Comparison of ENCODE assay signal across 12 cellular contexts in genomic region chr10:77907900-77908717, GRCh38. TPM values are rescaled to one million over a fixed set of nuclear protein-coding genes. Genes with fewer than 3 reads are reported as not detected.
A peak's percentile ranks its signal among the peaks of the same experiment; 100 is the strongest.
DNase-seq lines count a peak whose midpoint lies in the region; TF ChIP-seq lines count a peak whose summit lies in the region.
"Had no signal": no experiment of that assay in that cellular context is flagged by ENCODE, and none has a peak within 500 bp of the region (broad histone marks: within the 10 kb centered on the region; RNA-seq: fewer than 3 reads in every experiment).

No MANE protein-coding gene starts in this region.

- no peaks in the 10 kb centered on the region; the same call in 1 of the 2 replicates for H4K20me1 ChIP-seq in PC-9 (ENCODE audit: insufficient read depth)

- H3K9me3 Mint-ChIP-seq in activated naive CD4-positive, alpha-beta T cell treated with anti-CD3 and anti-CD28 coated beads for 36 hours: no peaks in the 10 kb centered on the region
- H3K9me3 Mint-ChIP-seq: activated T-helper 2 cell treated with anti-CD3 and anti-CD28 coated beads, Interferon-gamma antibody, Interleukin-2, Interleukin-4, amounts not matched to agents 10 μg/mL and 5 μg/mL and 100 μg/mL, durations not matched to agents 14 hours and 24 hours and 36 hours; CD4-positive, CD25-positive, alpha-beta regulatory T cell had no signal

- peaks cover 72% of the 10 kb centered on the region for H3K79me2 ChIP-seq in PC-9 (ENCODE audit: low read depth)

- BruUV-seq in PC-9 (replicated peaks; lab: Mats Ljungman, UMichigan): no TSS peak

- TF ChIP-seq POLR2A in vagina (IDR thresholded peaks at IDR 0.05): no peak

- H3K27me3 ChIP-seq in PC-9 (ENCODE audit: insufficient read depth, low read depth): no peaks in the 10 kb centered on the region
- no peaks in the 10 kb centered on the region for H3K27me3 ChIP-seq in vagina

- H3K36me3 ChIP-seq in PC-9 (ENCODE audit: low read depth) (no peaks in the 10 kb centered on the region), vagina (no peaks in the 10 kb centered on the region)

- CTCF ChIA-PET in activated naive CD4-positive, alpha-beta T cell treated with anti-CD3 and anti-CD28 coated beads for 36 hours (lab: Charles Lee): no interaction called here
- CTCF ChIA-PET in PC-9 (lab: Charles Lee): interaction anchor here (0.9 kb wide), 1 partner anchor 19 kb away, joined by 3 read pairs; no protein-coding TSS in a partner anchor

- POLR2A ChIA-PET in PC-9 (lab: Charles Lee; ENCODE audit: unreplicated experiment): interaction anchor here (0.7 kb wide), 2 partner anchors 122 to 138 kb away, joined by 9 to 12 read pairs; no protein-coding TSS in a partner anchor

- no peaks in the 10 kb centered on the region for H3K9me2 ChIP-seq in PC-9 (ENCODE audit: insufficient read depth)

- no peaks in the 10 kb centered on the region for H3K4me1 Mint-ChIP-seq in activated naive CD4-positive, alpha-beta T cell treated with anti-CD3 and anti-CD28 coated beads for 36 hours (ENCODE audit: low read depth)
- H3K4me1 Mint-ChIP-seq: CD4-positive, CD25-positive, alpha-beta regulatory T cell had no signal

- H3K27ac ChIP-seq in PC-9 (no peak overlapping the region), vagina (peak overlapping the region; percentile 10)

- no peak overlapping the region for H3K4me3 ChIP-seq in PC-9
- H3K4me3 ChIP-seq in fibroblast of mammary gland (ENCODE audit: control insufficient read depth, low read depth, low read length): no peak overlapping the region
- H3K4me3 ChIP-seq in vagina: no peak overlapping the region

- H3K4me1 ChIP-seq in PC-9 (replicated peaks; ENCODE audit: insufficient read depth) (peaks cover 27% of the 10 kb centered on the region), vagina (peaks cover 76% of the 10 kb centered on the region)

- H3K36me3 Mint-ChIP-seq in activated naive CD4-positive, alpha-beta T cell treated with anti-CD3 and anti-CD28 coated beads for 36 hours (ENCODE audit: low read depth): no peaks in the 10 kb centered on the region
- H3K36me3 Mint-ChIP-seq: CD4-positive, CD25-positive, alpha-beta regulatory T cell had no signal

- TF ChIP-seq CTCF in PC-9 (conservative IDR thresholded peaks at IDR 0.05): peak; percentile 47
- peak; percentile 8 for TF ChIP-seq CTCF in fibroblast of mammary gland (conservative IDR thresholded peaks at IDR 0.05; ENCODE audit: control insufficient read depth, insufficient read depth, low read depth, low read length)
- TF ChIP-seq CTCF in vagina (IDR thresholded peaks at IDR 0.05): no peak

- intact Hi-C loops in activated naive CD4-positive, alpha-beta T cell treated with anti-CD3 and anti-CD28 coated beads for 36 hours (cut with micrococcal nuclease): no loop called here
- intact Hi-C loops in PC-9 (cut with micrococcal nuclease; ENCODE audit: unreplicated experiment): no loop called here
- intact Hi-C loops in vagina (cut with DNase I): no loop called here

- no peak overlapping the region for H3K27ac Mint-ChIP-seq in activated naive CD4-positive, alpha-beta T cell treated with anti-CD3 and anti-CD28 coated beads for 36 hours
- H3K27ac Mint-ChIP-seq: activated T-helper 2 cell treated with anti-CD3 and anti-CD28 coated beads, Interferon-gamma antibody, Interleukin-2, Interleukin-4, amounts not matched to agents 10 μg/mL and 5 μg/mL and 100 μg/mL, durations not matched to agents 14 hours and 24 hours and 36 hours; CD4-positive, CD25-positive, alpha-beta regulatory T cell had no signal

- no peak overlapping the region for H3K4me2 ChIP-seq in PC-9

- H3K9me3 ChIP-seq in PC-9 (ENCODE audit: insufficient read depth, low read depth) (no peaks in the 10 kb centered on the region), vagina (no peaks in the 10 kb centered on the region)

- H3F3A ChIP-seq in PC-9 (ENCODE audit: insufficient read depth, low read depth): peaks cover 23% of the 10 kb centered on the region; the same call in 1 of the 2 replicates

- H2AFZ ChIP-seq in PC-9: no peak overlapping the region

- peaks cover 9% of the 10 kb centered on the region for H3K27me3 Mint-ChIP-seq in activated naive CD4-positive, alpha-beta T cell treated with anti-CD3 and anti-CD28 coated beads for 36 hours (ENCODE audit: low read depth)
- H3K27me3 Mint-ChIP-seq: CD4-positive, CD25-positive, alpha-beta regulatory T cell had no signal

- no peak overlapping the region for H3K4me3 Mint-ChIP-seq in activated naive CD4-positive, alpha-beta T cell treated with anti-CD3 and anti-CD28 coated beads for 36 hours
- H3K4me3 Mint-ChIP-seq: CD4-positive, CD25-positive, alpha-beta regulatory T cell had no signal

- DNase-seq in activated naive CD4-positive, alpha-beta T cell treated with anti-CD3 and anti-CD28 coated beads for 36 hours: peak; percentile 19
- no peak for DNase-seq in activated naive CD4-positive, alpha-beta T cell treated with Interleukin-2 at 50 U/mL for 16 hours
- DNase-seq in PC-9: no peak
- no peak for DNase-seq in fibroblast of mammary gland (ENCODE audit: low read depth)
- DNase-seq in vagina (ENCODE audit: extremely low spot score in 2 of 2): no peak
- DNase-seq in activated T-cell treated with anti-CD3 and anti-CD28 coated beads, Interleukin-2, amount 50 U/mL, for 48 hours: no peak
- DNase-seq in activated CD8-positive, alpha-beta memory T cell treated with anti-CD3 and anti-CD28 coated beads, Interleukin-2, amount 50 U/mL, for 4 hours: no peak
- no peak for DNase-seq in stimulated activated CD4-positive, alpha-beta T cell treated with anti-CD3 and anti-CD28 coated beads, Interleukin-15, amount 100 ng/mL, for 24 hours
- DNase-seq: CD4-positive, CD25-positive, alpha-beta regulatory T cell; effector CD4-positive, alpha-beta T cell; T-helper 9 cell had no signal

RNA-seq across cellular contexts. Expression of gene DLG5, which starts 18.4 kb away (rescaled TPM):
- total RNA-seq in activated naive CD4-positive, alpha-beta T cell treated with anti-CD3 and anti-CD28 coated beads for 36 hours: 1 to 10 TPM; 2.6 to 3.3 TPM
- total RNA-seq in PC-9 (2021): 75.5 and 81.7 TPM in 2 replicates
- total RNA-seq in vagina: 57.5 TPM

Comparison
In these comparisons a context has a peak if more than half of its experiments do, and no peak if none do; other contexts are left out.
1. CTCF ChIP-seq: peak in PC-9 (single experiment) and fibroblast of mammary gland (single experiment); none in vagina (0 of 3).
2. RNA of gene DLG5, which starts 18.4 kb away (total RNA-seq): 75.5 to 81.7 TPM in PC-9 and 57.5 TPM in vagina (single experiment); 2.6 to 3.3 TPM in activated naive CD4-positive, alpha-beta T cell treated with anti-CD3 and anti-CD28 coated beads for 36 hours; every median in the first group is over 10 times any median in the second.